In genomic region chr15:70704731-70705130, GRCh38 we compare ENCODE assay signal across 23 cellular contexts.
"Had no signal": no experiment of that assay in that cellular context is flagged by ENCODE, and none has a peak within 500 bp of the region (broad histone marks: within the 10 kb centered on the region; RNA-seq: fewer than 3 reads in every experiment).

No MANE protein-coding gene starts in this region.

- H3K4me3 ChIP-seq: body of pancreas, dorsolateral prefrontal cortex, ovary, smooth muscle cell, testis, upper lobe of left lung had no signal

- H3K27ac ChIP-seq: body of pancreas, dorsolateral prefrontal cortex, epithelial cell of prostate, foreskin keratinocyte, ovary had no signal

- FAIRE-seq: colon, kidney had no signal

- ATAC-seq: activated CD8-positive, alpha-beta T cell treated with anti-CD3 and anti-CD28 coated beads for 36 hours; body of pancreas; foreskin keratinocyte; naive thymus-derived CD8-positive, alpha-beta T cell; sciatic nerve; stimulated activated effector memory CD8-positive, alpha-beta T cell treated with anti-CD3 and anti-CD28 coated beads, Interleukin-12 subunit alpha, Interleukin-12 subunit beta, amount 100 ng/mL, for 72 hours had no signal

- DNase-seq: activated CD4-positive, alpha-beta T cell treated with anti-CD3 and anti-CD28 coated beads, Interleukin-2, amount 10 ng/mL, durations not matched to agents 24 days and 14 days; activated CD8-positive, alpha-beta T cell treated with anti-CD3 and anti-CD28 coated beads for 36 hours; activated naive CD4-positive, alpha-beta T cell treated with Interleukin-2 at 50 U/mL for 16 hours; activated naive CD8-positive, alpha-beta T cell treated with anti-CD3 and anti-CD28 coated beads, Interleukin-2, amount 10 ng/mL, durations not matched to agents 7 days and 5 days; activated T-cell treated with anti-CD3 and anti-CD28 coated beads, Interleukin-2, amount 50 U/mL, for 1 hour; amygdala; body of pancreas; caudate nucleus; dorsolateral prefrontal cortex; foreskin keratinocyte; hypothalamus; kidney; mesenchymal stem cell; naive thymus-derived CD8-positive, alpha-beta T cell; ovary; stimulated activated CD4-positive, alpha-beta T cell treated with anti-CD3 and anti-CD28 coated beads, Interleukin-4, amount 100 ng/mL, for 24 hours; testis; upper lobe of left lung had no signal

- H3K36me3 ChIP-seq: ovary, upper lobe of left lung had no signal

- H3K27me3 ChIP-seq: body of pancreas, foreskin keratinocyte, ovary, testis, upper lobe of left lung had no signal

- H3K9me3 ChIP-seq: body of pancreas, ovary, testis, upper lobe of left lung had no signal
